Comparison of ENCODE assay signal across 10 cellular contexts in genomic region chr9:115008536-115008935, GRCh38.
DNase-seq lines count a peak whose midpoint lies in the region; ATAC-seq and TF ChIP-seq lines count a peak whose summit lies in the region.
"Had no signal": no experiment of that assay in that cellular context is flagged by ENCODE, and none has a peak within 500 bp of the region (broad histone marks: within the 10 kb centered on the region; RNA-seq: fewer than 3 reads in every experiment).

No MANE protein-coding gene starts in this region.

- no peak for TF ChIP-seq CTCF in RWPE2 (IDR thresholded peaks at IDR 0.05; ENCODE audit: poor library complexity, severe bottlenecking)
- no peak for TF ChIP-seq CTCF in fibroblast of mammary gland (conservative IDR thresholded peaks at IDR 0.05; ENCODE audit: control insufficient read depth, insufficient read depth, low read depth, low read length)

- H3K4me3 ChIP-seq in RWPE2 (ENCODE audit: severe bottlenecking) (no peak overlapping the region), fibroblast of mammary gland (ENCODE audit: control insufficient read depth, low read depth, low read length) (no peak overlapping the region)
- H3K4me3 ChIP-seq: body of pancreas had no signal

- no peaks in the 10 kb centered on the region for H3K36me3 ChIP-seq in RWPE2 (ENCODE audit: low read depth)

- no peak overlapping the region for H3K27ac ChIP-seq in RWPE2 (ENCODE audit: poor library complexity, severe bottlenecking)
- H3K27ac ChIP-seq: body of pancreas had no signal

- ATAC-seq in RWPE2 (ENCODE audit: low read depth) (peak; percentile 99), HG03196 (IDR thresholded peaks at IDR 0.05; ENCODE audit: unreplicated experiment) (no peak), GM21529 (IDR thresholded peaks at IDR 0.05; ENCODE audit: unreplicated experiment) (no peak), HG03469 (IDR thresholded peaks at IDR 0.05; ENCODE audit: unreplicated experiment) (no peak)
- ATAC-seq: body of pancreas had no signal

- H3K9me3 ChIP-seq in RWPE2 (ENCODE audit: severe bottlenecking): no peaks in the 10 kb centered on the region
- H3K9me3 ChIP-seq: body of pancreas had no signal

- no peaks in the 10 kb centered on the region for H3K4me1 ChIP-seq in RWPE2 (ENCODE audit: insufficient read depth, poor library complexity, severe bottlenecking)
- H3K4me1 ChIP-seq: body of pancreas had no signal

- H3K27me3 ChIP-seq in RWPE2 (ENCODE audit: insufficient read depth, poor library complexity, severe bottlenecking): no peaks in the 10 kb centered on the region
- H3K27me3 ChIP-seq: body of pancreas had no signal

- DNase-seq in stimulated activated naive CD4-positive, alpha-beta T cell treated with Interleukin-2 at 50 U/mL for 16 hours (lab: John Stamatoyannopoulos, UW): peak; percentile 13
- DNase-seq in stimulated activated naive CD4-positive, alpha-beta T cell (lab: John Stamatoyannopoulos, UW): no peak
- DNase-seq in RWPE2 (ENCODE audit: low spot score) (no peak), fibroblast of mammary gland (ENCODE audit: low read depth) (peak; percentile 95), NCI-H748 (lab: John Stamatoyannopoulos, UW; ENCODE audit: unreplicated experiment) (no peak)
- DNase-seq: NCI-H774 had no signal

Comparison
In these comparisons a context has a peak if more than half of its experiments do, and no peak if none do; other contexts are left out.
1. DNase-seq: peak in stimulated activated naive CD4-positive, alpha-beta T cell treated with Interleukin-2 at 50 U/mL for 16 hours (single experiment) and fibroblast of mammary gland (single experiment); none in stimulated activated naive CD4-positive, alpha-beta T cell (0 of 6), RWPE2 (single experiment) and NCI-H748 (single experiment).